7 cellular contexts compared by ENCODE assay signal in the genomic region with DNA sequence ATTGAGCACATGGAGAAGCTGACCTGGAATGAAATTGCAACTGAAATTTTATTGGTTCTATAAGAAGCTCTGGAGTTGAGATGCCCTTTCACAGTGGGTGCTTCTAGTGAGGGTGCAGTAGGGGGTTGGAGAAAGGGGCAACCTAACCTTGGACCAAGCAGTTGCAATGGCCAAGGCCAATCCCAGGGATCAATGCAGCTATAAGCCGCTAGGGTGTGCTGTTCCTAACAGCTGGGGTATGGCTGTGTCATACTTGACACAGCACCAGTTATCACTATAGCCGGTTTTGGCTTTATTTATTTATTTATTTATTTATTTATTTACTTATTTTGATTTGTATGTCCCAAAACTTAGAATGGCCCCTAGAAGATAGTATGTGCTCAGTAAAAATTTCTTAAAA.
DNase-seq lines count a peak whose midpoint lies in the region; ATAC-seq and TF ChIP-seq lines count a peak whose summit lies in the region.

No MANE protein-coding gene starts in this region.

- no peaks in the 10 kb centered on the region for H3K27me3 ChIP-seq in PC-3 (ENCODE audit: low read length)

- H3K9me3 ChIP-seq in PC-3 (ENCODE audit: low read length), result 0 out of 2 replicates have a peak, but pooled peaks cover 4% of the 10 kb centered on the region

- no peak overlapping the region for H3K4me3 ChIP-seq in PC-3 (ENCODE audit: low read length)

- H3K4me2 ChIP-seq in PC-3 (ENCODE audit: low read length), result no peak overlapping the region

- BruUV-seq in PC-3 (replicated peaks; lab: Mats Ljungman, UMichigan), result no TSS peak

- no peak overlapping the region for H3K9ac ChIP-seq in PC-3 (ENCODE audit: low read length)

- H3K79me2 ChIP-seq in PC-3 (ENCODE audit: low read length), result no peaks in the 10 kb centered on the region

- intact Hi-C loops in PC-3 (cut with micrococcal nuclease) (no loop called here), posterior vena cava (cut with DNase I) (no loop called here)

- no peak overlapping the region for H3K27ac ChIP-seq in PC-3 (ENCODE audit: low read length)

- ATAC-seq in GM18517 (IDR thresholded peaks at IDR 0.05; ENCODE audit: unreplicated experiment) (peak; percentile 59), HG02610 (IDR thresholded peaks at IDR 0.05; ENCODE audit: unreplicated experiment) (peak; percentile 81), PC-3 (no peak)

- DNase-seq in PC-3, result peak; percentile 34
- peak; percentile 36 for DNase-seq in lung microvascular endothelial cell (ENCODE audit: low read depth in 2 of 2)
- DNase-seq in NCI-H1694 treated with DMSO at 0.1 percent for 48 hours (lab: John Stamatoyannopoulos, UW), result no peak
- no peak for DNase-seq in posterior vena cava (ENCODE audit: low spot score)
- no peak for DNase-seq in amygdala (lab: John Stamatoyannopoulos, UW)

- H2AFZ ChIP-seq in PC-3 (ENCODE audit: low read length), result no peak overlapping the region

- H4K20me1 ChIP-seq in PC-3 (ENCODE audit: low read length), result no peaks in the 10 kb centered on the region

- POLR2A ChIA-PET in PC-3 (lab: Charles Lee; ENCODE audit: unreplicated experiment), result no interaction called here

- H3K4me1 ChIP-seq in PC-3 (ENCODE audit: insufficient read depth, low read length), result no peaks in the 10 kb centered on the region

- H3K36me3 ChIP-seq in PC-3 (ENCODE audit: low read depth, low read length), result no peaks in the 10 kb centered on the region

- CTCF ChIA-PET in PC-3 (lab: Charles Lee), result no interaction called here

- H3K9me2 ChIP-seq in PC-3 (replicated peaks; ENCODE audit: low read length), result no peaks in the 10 kb centered on the region

- TF ChIP-seq CTCF in PC-3 (conservative IDR thresholded peaks at IDR 0.05; ENCODE audit: low read depth, low read length), result peak; percentile 33; the same call in 1 of the 2 replicates

- no peaks in the 10 kb centered on the region for H3F3A ChIP-seq in PC-3 (ENCODE audit: low read length, unreplicated experiment)

Comparison
In these comparisons a context has a peak if more than half of its experiments do, and no peak if none do; other contexts are left out.
1. DNase-seq: peak in PC-3 (single experiment) and lung microvascular endothelial cell (2 of 2); none in NCI-H1694 treated with DMSO at 0.1 percent for 48 hours (single experiment), posterior vena cava (single experiment) and amygdala (0 of 56).